In the genomic region with DNA sequence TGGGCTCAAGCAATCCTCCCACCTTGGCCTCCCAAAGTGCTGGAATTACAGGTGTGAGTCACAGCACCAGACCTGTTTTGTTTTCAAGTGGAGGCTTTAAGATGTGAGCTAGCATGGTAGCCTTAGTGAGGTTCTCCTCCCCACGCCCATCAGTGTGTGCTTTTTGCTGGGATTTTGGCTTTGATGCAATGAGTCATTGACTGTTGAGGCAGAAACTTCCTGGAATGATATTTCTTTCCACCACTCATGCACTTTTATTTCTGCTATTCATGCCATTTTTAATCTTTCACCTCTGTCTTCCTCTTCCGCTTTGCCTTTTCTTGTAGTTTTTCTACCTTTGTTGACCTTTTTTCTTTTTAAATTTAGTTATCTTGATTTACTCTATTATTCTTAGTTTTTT, we compare ENCODE assay signal across 15 cellular contexts. TPM values are rescaled to one million over a fixed set of nuclear protein-coding genes. Genes with fewer than 3 reads are reported as not detected.
DNase-seq lines count a peak whose midpoint lies in the region; ATAC-seq, FAIRE-seq and TF ChIP-seq lines count a peak whose summit lies in the region.
"Had no signal": no experiment of that assay in that cellular context is flagged by ENCODE, and none has a peak within 500 bp of the region (broad histone marks: within the 10 kb centered on the region; RNA-seq: fewer than 3 reads in every experiment).

No MANE protein-coding gene starts in this region.

- H3K4me2 ChIP-seq in astrocyte (ENCODE audit: low read length), result no peak overlapping the region

- H3K79me2 ChIP-seq in ACC112 (ENCODE audit: control insufficient read depth, insufficient read depth, low read length, unreplicated experiment), result peaks cover 5% of the 10 kb centered on the region
- H3K79me2 ChIP-seq in astrocyte (ENCODE audit: insufficient read depth, low read length), result peaks cover 4% of the 10 kb centered on the region

- H3K9me3 ChIP-seq in astrocyte (ENCODE audit: insufficient read depth, low read depth, low read length) (no peaks in the 10 kb centered on the region), left lung (no peaks in the 10 kb centered on the region), mucosa of descending colon (no peaks in the 10 kb centered on the region)

- FAIRE-seq in astrocyte (lab: Jason Lieb, UNC), result no peak

- H3K36me3 Mint-ChIP-seq in astrocyte (ENCODE audit: low read depth, unreplicated experiment), result no peaks in the 10 kb centered on the region
- H3K36me3 Mint-ChIP-seq: memory B cell had no signal

- H3K27me3 ChIP-seq in ACC112 (ENCODE audit: insufficient read depth, low read length) (no peaks in the 10 kb centered on the region), astrocyte (ENCODE audit: insufficient read depth, low read length) (no peaks in the 10 kb centered on the region), left lung (no peaks in the 10 kb centered on the region)

- H3K9ac ChIP-seq in astrocyte (ENCODE audit: low read length), result no peak overlapping the region

- DNase-seq in HCEC 1CT (peak; percentile 62), astrocyte (ENCODE audit: low read depth) (peak; percentile 75), left lung (no peak), mucosa of descending colon (no peak), sciatic nerve (ENCODE audit: low spot score) (no peak), iPS-NIHi11 (ENCODE audit: low spot score) (no peak)
- no peak for DNase-seq in stimulated activated naive CD4-positive, alpha-beta T cell (lab: John Stamatoyannopoulos, UW)
- DNase-seq: activated CD8-positive, alpha-beta memory T cell treated with anti-CD3 and anti-CD28 coated beads, Interleukin-2, amount 50 U/mL, for 48 hours; CD4-positive, alpha-beta memory T cell; foreskin melanocyte; NCI-H1092 treated with DMSO at 0.1 percent for 48 hours; NK-92 treated with Interleukin-12 subunit alpha and Interleukin-12 subunit beta, amount 100 ng/mL, for 24 hours had no signal

- intact Hi-C loops in left lung (cut with DNase I) (loop anchor here in 1 of 2 donors (5.0 kb wide), 1 partner anchor 231 kb away; no protein-coding TSS in a partner anchor), mucosa of descending colon (cut with DNase I, micrococcal nuclease) (loop anchor here (10.0 kb wide), 3 partner anchors 233 to 513 kb away; no protein-coding TSS in a partner anchor), sciatic nerve (cut with DNase I) (loop anchor here (10.0 kb wide), 2 partner anchors 63 to 393 kb away; partner anchors contain the start of gene AUH)

- H3K4me3 Mint-ChIP-seq in astrocyte (ENCODE audit: unreplicated experiment), result no peak overlapping the region
- H3K4me3 Mint-ChIP-seq: CD4-positive, alpha-beta memory T cell; memory B cell; T-helper 1 cell treated with Interleukin-12 subunit alpha and Interleukin-12 subunit beta and Interleukin-4 antibody, amounts not matched to agents 30 μg/mL and 1 μg/mL, for 36 hours had no signal

- peaks cover 15% of the 10 kb centered on the region for H3K4me1 Mint-ChIP-seq in astrocyte (ENCODE audit: low read depth, unreplicated experiment)

- H3K27me3 Mint-ChIP-seq in astrocyte (ENCODE audit: low read depth, unreplicated experiment), result peaks cover 7% of the 10 kb centered on the region

- H3K36me3 ChIP-seq in ACC112 (ENCODE audit: insufficient read depth, low read length), result no peaks in the 10 kb centered on the region
- H3K36me3 ChIP-seq in astrocyte (ENCODE audit: insufficient read depth, low read length), result no peaks in the 10 kb centered on the region
- no peaks in the 10 kb centered on the region for H3K36me3 ChIP-seq in left lung
- H3K36me3 ChIP-seq in mucosa of descending colon (ENCODE audit: low read depth), result no peaks in the 10 kb centered on the region

- H3K27ac Mint-ChIP-seq in astrocyte (ENCODE audit: unreplicated experiment), result no peak overlapping the region
- H3K27ac Mint-ChIP-seq: memory B cell; T-helper 1 cell treated with Interleukin-12 subunit alpha and Interleukin-12 subunit beta and Interleukin-4 antibody, amounts not matched to agents 30 μg/mL and 1 μg/mL, for 36 hours had no signal

- H2AFZ ChIP-seq in ACC112 (ENCODE audit: low read length, unreplicated experiment) (no peak overlapping the region), astrocyte (ENCODE audit: low read depth, low read length) (no peak overlapping the region)

- H3K9me3 Mint-ChIP-seq in astrocyte (ENCODE audit: unreplicated experiment), result no peaks in the 10 kb centered on the region
- H3K9me3 Mint-ChIP-seq: memory B cell; T-helper 1 cell treated with Interleukin-12 subunit alpha and Interleukin-12 subunit beta and Interleukin-4 antibody, amounts not matched to agents 30 μg/mL and 1 μg/mL, for 36 hours had no signal

- no peak overlapping the region for H3K4me3 ChIP-seq in ACC112 (ENCODE audit: low read depth, low read length)
- H3K4me3 ChIP-seq in astrocyte (ENCODE audit: insufficient read depth, low read depth, low read length), result no peak overlapping the region
- H3K4me3 ChIP-seq in left lung, result no peak overlapping the region
- no peak overlapping the region for H3K4me3 ChIP-seq in mucosa of descending colon

- no peak for TF ChIP-seq CTCF in astrocyte (IDR thresholded peaks at IDR 0.05; ENCODE audit: insufficient read depth, low read depth, low read length)
- TF ChIP-seq CTCF in left lung (IDR thresholded peaks at IDR 0.05), result no peak
- TF ChIP-seq CTCF in mucosa of descending colon (IDR thresholded peaks at IDR 0.05), result no peak

- no peak for ATAC-seq in left lung
- ATAC-seq in mucosa of descending colon, result no peak
- no peak for ATAC-seq in sciatic nerve

- peak overlapping the region; percentile 61 for H3K27ac ChIP-seq in ACC112 (ENCODE audit: low read depth, low read length)
- no peak overlapping the region for H3K27ac ChIP-seq in astrocyte (ENCODE audit: low read depth, low read length)
- H3K27ac ChIP-seq in left lung, result peak overlapping the region; percentile 73 to 85

- H3K4me1 ChIP-seq in ACC112 (ENCODE audit: control insufficient read depth, insufficient read depth, low read length, unreplicated experiment) (peaks cover 27% of the 10 kb centered on the region), astrocyte (ENCODE audit: insufficient read depth, low read length) (peaks cover 5% of the 10 kb centered on the region), left lung (peaks cover 9 to 61% of the 10 kb centered on the region in 2 donors), mucosa of descending colon (ENCODE audit: low read depth) (peaks cover 9% of the 10 kb centered on the region)

- peaks cover 3% of the 10 kb centered on the region for H4K20me1 ChIP-seq in astrocyte (ENCODE audit: insufficient read depth, low read length)

RNA-seq across cellular contexts. Expression of gene NFIL3, which starts 4.2 kb away (rescaled TPM):
- total RNA-seq in astrocyte (32.4 and 37.5 TPM in 2 replicates), left lung (10 to 100 TPM; 27.8 to 46.4 TPM), mucosa of descending colon (10 to 100 TPM; 17.7 to 41.9 (median 20.6) TPM), sciatic nerve (57.8 TPM)

Comparison
In these comparisons a context has a peak if more than half of its experiments do, and no peak if none do; other contexts are left out.
1. DNase-seq: peak in HCEC 1CT (single experiment) and astrocyte (single experiment); none in left lung (0 of 2), mucosa of descending colon (0 of 3), sciatic nerve (single experiment), stimulated activated naive CD4-positive, alpha-beta T cell (0 of 6) and iPS-NIHi11 (single experiment).